In the genomic region with DNA sequence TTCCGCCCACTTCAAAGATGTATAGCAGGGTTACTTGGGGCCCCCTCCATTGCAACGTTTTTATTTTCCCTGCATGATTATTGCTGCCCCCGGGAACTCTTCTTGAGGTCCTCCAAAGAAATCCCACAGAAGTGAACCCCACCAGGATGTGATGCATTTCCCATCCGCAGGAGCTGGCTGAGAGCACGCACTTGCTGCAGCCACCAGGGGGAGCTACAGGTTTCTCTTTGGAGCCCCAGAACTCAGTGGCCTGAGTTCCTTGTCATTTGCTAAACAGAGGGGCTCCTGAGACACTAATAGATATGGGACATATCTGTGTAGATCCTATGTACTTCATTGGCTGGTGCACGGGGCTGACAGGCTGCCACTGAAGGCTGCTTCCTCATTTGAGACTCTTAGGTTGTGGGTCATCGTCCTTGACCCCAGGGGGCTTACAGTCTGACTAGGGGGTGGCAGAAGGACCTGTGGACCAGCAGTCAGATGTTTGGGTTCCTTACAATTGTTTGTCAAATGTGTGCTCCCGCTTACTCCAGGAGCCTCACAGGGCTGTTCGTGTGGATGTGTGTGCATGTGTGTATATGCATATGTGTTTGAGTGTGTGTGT, we compare ENCODE assay signal across 8 cellular contexts. TPM values are rescaled to one million over a fixed set of nuclear protein-coding genes. Genes with fewer than 3 reads are reported as not detected.
DNase-seq lines count a peak whose midpoint lies in the region; ATAC-seq and TF ChIP-seq lines count a peak whose summit lies in the region.

No MANE protein-coding gene starts in this region.

- TF ChIP-seq EP300 in ovary (IDR thresholded peaks at IDR 0.05) (no peak), transverse colon (IDR thresholded peaks at IDR 0.05; ENCODE audit: low read depth) (no peak)

- peak; percentile 52 for DNase-seq in DMS153 (lab: John Stamatoyannopoulos, UW)
- peak; percentile 70 for DNase-seq in KBM-7
- peak; percentile 73 for DNase-seq in RPMI8226
- DNase-seq in activated T-helper 1 cell treated with anti-CD3 and anti-CD28 coated beads, Interleukin-12 subunit alpha, Interleukin-12 subunit beta, Interleukin-2, Interleukin-4 antibody, amounts not matched to agents 30 ng/mL and 10 ng/mL and 1 ng/mL, durations not matched to agents 14 hours and 24 hours and 36 hours (ENCODE audit: low spot score) = peak; percentile 25
- DNase-seq in foreskin fibroblast = peak; percentile 52 to 83
- DNase-seq in ovary = peak; percentile 56 to 77 (median 69)
- DNase-seq in transverse colon = peak; percentile 76

- peaks cover 13% of the 10 kb centered on the region for H3K27me3 Mint-ChIP-seq in activated T-helper 1 cell treated with anti-CD3 and anti-CD28 coated beads, Interleukin-12 subunit alpha, Interleukin-12 subunit beta, Interleukin-2, Interleukin-4 antibody, amounts not matched to agents 30 ng/mL and 10 ng/mL and 1 ng/mL, durations not matched to agents 14 hours and 24 hours and 36 hours (ENCODE audit: insufficient read depth)

- no peak overlapping the region for H3K4me3 ChIP-seq in foreskin fibroblast (ENCODE audit: low read depth in 1 of 2, low read length in 2 of 2)
- no peak overlapping the region for H3K4me3 ChIP-seq in ovary
- no peak overlapping the region for H3K4me3 ChIP-seq in transverse colon

- TF ChIP-seq POLR2A in ovary (IDR thresholded peaks at IDR 0.05) (no peak), transverse colon (IDR thresholded peaks at IDR 0.05) (no peak)

- H3K27ac ChIP-seq in ovary (no peak overlapping the region), transverse colon (no peak overlapping the region)

- H3K36me3 Mint-ChIP-seq in activated T-helper 1 cell treated with anti-CD3 and anti-CD28 coated beads, Interleukin-12 subunit alpha, Interleukin-12 subunit beta, Interleukin-2, Interleukin-4 antibody, amounts not matched to agents 30 ng/mL and 10 ng/mL and 1 ng/mL, durations not matched to agents 14 hours and 24 hours and 36 hours (ENCODE audit: low read depth) = no peaks in the 10 kb centered on the region

- intact Hi-C loops in activated T-helper 1 cell treated with anti-CD3 and anti-CD28 coated beads, Interleukin-12 subunit alpha, Interleukin-12 subunit beta, Interleukin-2, Interleukin-4 antibody, amounts not matched to agents 30 ng/mL and 10 ng/mL and 1 ng/mL, durations not matched to agents 14 hours and 24 hours and 36 hours (cut with micrococcal nuclease) = loop anchor here (1.0 to 5.0 kb wide), 3 partner anchors 9 to 378 kb away; no protein-coding TSS in a partner anchor
- intact Hi-C loops in ovary (cut with DNase I) = loop anchor here in 3 of 4 donors (1.0 to 5.0 kb wide), 3 partner anchors 378 to 380 kb away; no protein-coding TSS in a partner anchor
- intact Hi-C loops in transverse colon (cut with DNase I; ENCODE audit: low total_unique reads) = loop anchor here (2.0 kb wide), 1 partner anchor 378 kb away; no protein-coding TSS in a partner anchor

- no peaks in the 10 kb centered on the region for H3K4me1 ChIP-seq in ovary (ENCODE audit: insufficient read depth)
- H3K4me1 ChIP-seq in transverse colon = no peaks in the 10 kb centered on the region

- H3K4me1 Mint-ChIP-seq in activated T-helper 1 cell treated with anti-CD3 and anti-CD28 coated beads, Interleukin-12 subunit alpha, Interleukin-12 subunit beta, Interleukin-2, Interleukin-4 antibody, amounts not matched to agents 30 ng/mL and 10 ng/mL and 1 ng/mL, durations not matched to agents 14 hours and 24 hours and 36 hours (ENCODE audit: low read depth) = no peaks in the 10 kb centered on the region

- H3K4me3 Mint-ChIP-seq in activated T-helper 1 cell treated with anti-CD3 and anti-CD28 coated beads, Interleukin-12 subunit alpha, Interleukin-12 subunit beta, Interleukin-2, Interleukin-4 antibody, amounts not matched to agents 30 ng/mL and 10 ng/mL and 1 ng/mL, durations not matched to agents 14 hours and 24 hours and 36 hours = no peak overlapping the region

- in situ Hi-C loops in KBM-7 (cut with MboI; ENCODE audit: low pct_unique_long_range_greater_than_20kb, low sequenced_read_pairs) (no loop called here), transverse colon (cut with MboI; ENCODE audit: low pct_ligation_motif_present in 1 of 4, low pct_unique_long_range_greater_than_20kb in 1 of 4, low sequenced_read_pairs in 3 of 4) (loop anchor here in 1 of 4 donors (5.0 kb wide), 1 partner anchor 380 kb away; no protein-coding TSS in a partner anchor)

- TF ChIP-seq CTCF in foreskin fibroblast (IDR thresholded peaks at IDR 0.05; ENCODE audit: low read depth, low read length) = peak; percentile 97
- peak; percentile 36 to 50 (median 46) for TF ChIP-seq CTCF in ovary (IDR thresholded peaks at IDR 0.05)
- peak; percentile 87 to 90 (median 89) for TF ChIP-seq CTCF in transverse colon (IDR thresholded peaks at IDR 0.05)

- H3K36me3 ChIP-seq in ovary = no peaks in the 10 kb centered on the region
- H3K36me3 ChIP-seq in transverse colon = no peaks in the 10 kb centered on the region

- peaks cover 5% of the 10 kb centered on the region for H3K9me3 Mint-ChIP-seq in activated T-helper 1 cell treated with anti-CD3 and anti-CD28 coated beads, Interleukin-12 subunit alpha, Interleukin-12 subunit beta, Interleukin-2, Interleukin-4 antibody, amounts not matched to agents 30 ng/mL and 10 ng/mL and 1 ng/mL, durations not matched to agents 14 hours and 24 hours and 36 hours

- no peak overlapping the region for H3K27ac Mint-ChIP-seq in activated T-helper 1 cell treated with anti-CD3 and anti-CD28 coated beads, Interleukin-12 subunit alpha, Interleukin-12 subunit beta, Interleukin-2, Interleukin-4 antibody, amounts not matched to agents 30 ng/mL and 10 ng/mL and 1 ng/mL, durations not matched to agents 14 hours and 24 hours and 36 hours

- no peaks in the 10 kb centered on the region for H3K27me3 ChIP-seq in ovary
- H3K27me3 ChIP-seq in transverse colon = peaks cover 15% of the 10 kb centered on the region

- H3K9me3 ChIP-seq in ovary = no peaks in the 10 kb centered on the region
- H3K9me3 ChIP-seq in transverse colon = no peaks in the 10 kb centered on the region

- 25 to 26% (median 26%) methylated on average over 9 of the region's 9 CpGs for WGBS in ovary, 3 donors
- WGBS in transverse colon (ENCODE audit: low coverage in 1 of 2), 2 donors = 29% methylated on average over 9 of the region's 9 CpGs; no CpG with 5 or more reads in 1 of the 2 donors

- ATAC-seq in GM21447 (IDR thresholded peaks at IDR 0.05; ENCODE audit: unreplicated experiment) = peak; percentile 83

RNA-seq across cellular contexts. Expression of a gene that starts 52.3 kb away (rescaled TPM):
- not detected in 2 replicates for total RNA-seq in activated T-helper 1 cell treated with anti-CD3 and anti-CD28 coated beads, Interleukin-12 subunit alpha, Interleukin-12 subunit beta, Interleukin-2, Interleukin-4 antibody, amounts not matched to agents 30 ng/mL and 10 ng/mL and 1 ng/mL, durations not matched to agents 14 hours and 24 hours and 36 hours
- total RNA-seq in ovary (1 to 10 TPM in 4 of 7 donors, under 1 TPM in 3; 0.38 to 2.8 (median 1.0) TPM), transverse colon (under 1 TPM in 2 of 4 donors, not detected in 2; 0.27 to 0.40 TPM)
- under 1 TPM; 0.30 to 0.47 TPM for polyA plus RNA-seq in ovary

RNA-seq across cellular contexts. Expression of a gene that starts 54.6 kb away (rescaled TPM):
- 0.05 TPM in 1 of 2 replicates, not detected in the other for total RNA-seq in activated T-helper 1 cell treated with anti-CD3 and anti-CD28 coated beads, Interleukin-12 subunit alpha, Interleukin-12 subunit beta, Interleukin-2, Interleukin-4 antibody, amounts not matched to agents 30 ng/mL and 10 ng/mL and 1 ng/mL, durations not matched to agents 14 hours and 24 hours and 36 hours
- 10 to 100 TPM; 27.7 to 47.5 (median 40.5) TPM for total RNA-seq in ovary
- 10 to 100 TPM; 16.0 to 34.3 TPM for polyA plus RNA-seq in ovary
- total RNA-seq in transverse colon = 10 to 100 TPM in 1 of 4 donors, 1 to 10 TPM in 3; 6.4 to 52.3 (median 9.5) TPM

Comparison
In these comparisons a context has a peak if more than half of its experiments do, and no peak if none do; other contexts are left out.
1. DNase-seq: peak in every context shown above with its lines; median percentile 76 in transverse colon; 73 in RPMI8226; 70 in KBM-7; 69 in ovary; 68 in foreskin fibroblast; 52 in DMS153; 25 in activated T-helper 1 cell treated with anti-CD3 and anti-CD28 coated beads, Interleukin-12 subunit alpha, Interleukin-12 subunit beta, Interleukin-2, Interleukin-4 antibody, amounts not matched to agents 30 ng/mL and 10 ng/mL and 1 ng/mL, durations not matched to agents 14 hours and 24 hours and 36 hours.
2. CTCF ChIP-seq: peak in every context shown above with its lines; median percentile 97 in foreskin fibroblast; 89 in transverse colon; 46 in ovary.